ENCODE assay signal across 24 cellular contexts in genomic region chr4:176925962-176926361, GRCh38.
DNase-seq lines count a peak whose midpoint lies in the region; ATAC-seq, FAIRE-seq and TF ChIP-seq lines count a peak whose summit lies in the region.
"Had no signal": no experiment of that assay in that cellular context is flagged by ENCODE, and none has a peak within 500 bp of the region (broad histone marks: within the 10 kb centered on the region; RNA-seq: fewer than 3 reads in every experiment).

No MANE protein-coding gene starts in this region.

- H3K4me3 Mint-ChIP-seq in neural progenitor cell: no peak overlapping the region
- H3K4me3 Mint-ChIP-seq: B cell; CD4-positive, CD25-positive, alpha-beta regulatory T cell; CD8-positive, alpha-beta T cell; HFFc6 had no signal

- H3K4me1 ChIP-seq in SK-N-SH (ENCODE audit: control insufficient read depth in 1 of 2, insufficient read depth in 2 of 2, low read depth in 1 of 2, low read length in 1 of 2): peaks cover 0 to 20% of the 10 kb centered on the region in 2 experiments; a peak in 2 of 4 replicates
- peaks cover 21% of the 10 kb centered on the region for H3K4me1 ChIP-seq in HAP-1
- H3K4me1 ChIP-seq in neural progenitor cell: no peaks in the 10 kb centered on the region
- H3K4me1 ChIP-seq in kidney (ENCODE audit: control insufficient read depth in 1 of 2, insufficient read depth in 1 of 2, low read depth in 1 of 2, low read length in 2 of 2): no peaks in the 10 kb centered on the region
- H3K4me1 ChIP-seq: BLaER1, Caco-2 had no signal

- H3K4me2 ChIP-seq in SK-N-SH (no peak overlapping the region), neural progenitor cell (no peak overlapping the region)
- H3K4me2 ChIP-seq: BLaER1 had no signal

- POLR2A ChIA-PET in SK-N-SH (lab: Yijun Ruan, JAX): no interaction called here

- TF ChIP-seq EP300 in SK-N-SH (IDR thresholded peaks at IDR 0.05; ENCODE audit: borderline replicate concordance in 1 of 2, low read depth in 1 of 2, low read length in 1 of 2): no peak

- H3K9me3 ChIP-seq in SK-N-SH (no peaks in the 10 kb centered on the region), HAP-1 (no peaks in the 10 kb centered on the region), neural progenitor cell (ENCODE audit: low read depth) (no peaks in the 10 kb centered on the region), kidney (ENCODE audit: control insufficient read depth in 1 of 2, low read length in 2 of 2) (no peaks in the 10 kb centered on the region)
- H3K9me3 ChIP-seq: BLaER1, Caco-2 had no signal

- in situ Hi-C loops in HAP-1 (cut with MboI; ENCODE audit: low sequenced_read_pairs): no loop called here

- no peak overlapping the region for H3K27ac Mint-ChIP-seq in neural progenitor cell
- H3K27ac Mint-ChIP-seq: B cell; CD4-positive, CD25-positive, alpha-beta regulatory T cell; CD8-positive, alpha-beta T cell; HFFc6 had no signal

- peaks cover 0 to 4% of the 10 kb centered on the region in 2 experiments for H3K36me3 ChIP-seq in SK-N-SH (replicated peaks in 1 of 2; ENCODE audit: control insufficient read depth in 1 of 2, insufficient read depth in 2 of 2, low read length in 1 of 2)
- no peaks in the 10 kb centered on the region for H3K36me3 ChIP-seq in HAP-1 (replicated peaks)
- H3K36me3 ChIP-seq in neural progenitor cell: no peaks in the 10 kb centered on the region
- no peaks in the 10 kb centered on the region for H3K36me3 ChIP-seq in kidney (ENCODE audit: control insufficient read depth in 1 of 2, insufficient read depth in 2 of 2, low read length in 2 of 2)
- H3K36me3 ChIP-seq: BLaER1 had no signal

- CTCF ChIA-PET in SK-N-SH (lab: Yijun Ruan, JAX): no interaction called here

- no peak for DNase-seq in SK-N-SH
- peak; percentile 26 to 73 for DNase-seq in HAP-1 (ENCODE audit: low spot score in 2 of 2)
- peak; percentile 53 for DNase-seq in RKO (ENCODE audit: low spot score)
- peak; percentile 6 for DNase-seq in neural progenitor cell (ENCODE audit: low spot score)
- no peak for DNase-seq in inferior parietal cortex (ENCODE audit: extremely low spot score)
- no peak for DNase-seq in kidney
- DNase-seq: Caco-2; CD4-positive, CD25-positive, alpha-beta regulatory T cell; CD8-positive, alpha-beta T cell; DMS153; DND-41; GOT3; H7; HFFc6 had no signal

- H3K9me3 Mint-ChIP-seq in neural progenitor cell: no peaks in the 10 kb centered on the region
- H3K9me3 Mint-ChIP-seq: CD8-positive, alpha-beta T cell; HFFc6 had no signal

- no peak for ATAC-seq in SK-N-SH treated with all-trans-retinoic acid at 6 μM for 48 hours
- ATAC-seq in GM18498 (IDR thresholded peaks at IDR 0.05; ENCODE audit: unreplicated experiment): no peak
- ATAC-seq: CD8-positive, alpha-beta T cell had no signal

- intact Hi-C loops in kidney (cut with DNase I): no loop called here

- no peak for FAIRE-seq in kidney (lab: Jason Lieb, UNC)
- FAIRE-seq: A204.1, G401.6, GM12892, GM19239 had no signal

- H3K27me3 ChIP-seq in SK-N-SH (ENCODE audit: insufficient read depth) (no peaks in the 10 kb centered on the region), HAP-1 (ENCODE audit: low read depth) (no peaks in the 10 kb centered on the region), neural progenitor cell (no peaks in the 10 kb centered on the region)
- H3K27me3 ChIP-seq: BLaER1 had no signal

- H4K20me1 ChIP-seq in SK-N-SH (ENCODE audit: insufficient read depth) (no peaks in the 10 kb centered on the region), neural progenitor cell (ENCODE audit: low read depth) (no peaks in the 10 kb centered on the region)
- H4K20me1 ChIP-seq: BLaER1 had no signal

- TF ChIP-seq CTCF in SK-N-SH (IDR thresholded peaks at IDR 0.05): no peak
- TF ChIP-seq CTCF in neural progenitor cell (IDR thresholded peaks at IDR 0.05): no peak
- TF ChIP-seq CTCF in kidney (IDR thresholded peaks at IDR 0.05; ENCODE audit: borderline replicate concordance, extremely low read depth, insufficient read depth): no peak

- no peaks in the 10 kb centered on the region for H3K36me3 Mint-ChIP-seq in neural progenitor cell
- H3K36me3 Mint-ChIP-seq: CD4-positive, CD25-positive, alpha-beta regulatory T cell; CD8-positive, alpha-beta T cell had no signal

- H2AFZ ChIP-seq in SK-N-SH (ENCODE audit: low read depth) (0 out of 2 replicates have a peak overlapping the region, but pooled peaks have one; percentile 66), neural progenitor cell (replicated peaks) (no peak overlapping the region)

- peaks cover 3% of the 10 kb centered on the region for H3K4me1 Mint-ChIP-seq in neural progenitor cell
- H3K4me1 Mint-ChIP-seq: B cell; CD4-positive, CD25-positive, alpha-beta regulatory T cell had no signal

- H3K27me3 Mint-ChIP-seq in neural progenitor cell (ENCODE audit: insufficient read depth, low read depth): no peaks in the 10 kb centered on the region
- H3K27me3 Mint-ChIP-seq: B cell; CD4-positive, CD25-positive, alpha-beta regulatory T cell had no signal

- TF ChIP-seq RAD21 in SK-N-SH (IDR thresholded peaks at IDR 0.05; ENCODE audit: low read length): no peak

- H3K4me3 ChIP-seq in SK-N-SH (ENCODE audit: low read depth in 2 of 2, low read length in 1 of 2) (no peak overlapping the region), HAP-1 (no peak overlapping the region), neural progenitor cell (no peak overlapping the region), kidney (ENCODE audit: low read length in 2 of 2) (no peak overlapping the region)
- H3K4me3 ChIP-seq: BLaER1 had no signal

- peak overlapping the region; percentile 19; the same call in 1 of the 2 replicates for H3K9ac ChIP-seq in SK-N-SH
- H3K9ac ChIP-seq in neural progenitor cell: no peak overlapping the region
- no peak overlapping the region for H3K9ac ChIP-seq in kidney (ENCODE audit: low read length in 2 of 2)
- H3K9ac ChIP-seq: BLaER1 had no signal

- 66% methylated on average over 2 of the region's 2 CpGs for WGBS in SK-N-SH (ENCODE audit: low lambda C conversion rate)

- H3K79me2 ChIP-seq in SK-N-SH (ENCODE audit: insufficient read depth) (0 out of 2 replicates have a peak, but pooled peaks cover 6% of the 10 kb centered on the region), neural progenitor cell (ENCODE audit: low read depth) (no peaks in the 10 kb centered on the region)

- H3F3A ChIP-seq in SK-N-SH (replicated peaks; ENCODE audit: insufficient read depth) (peaks cover 54% of the 10 kb centered on the region), neural progenitor cell (ENCODE audit: low read depth) (no peaks in the 10 kb centered on the region)

- H3K27ac ChIP-seq in SK-N-SH (ENCODE audit: low read depth in 2 of 2, low read length in 1 of 2) (peak overlapping the region in 1 of 2 experiments; percentile 84; a peak in 3 of 4 replicates), neural progenitor cell (no peak overlapping the region), kidney (ENCODE audit: low read depth in 2 of 2, low read length in 2 of 2) (no peak overlapping the region)
- H3K27ac ChIP-seq: 22Rv1, BLaER1, C4-2B had no signal

- H3K9me2 ChIP-seq in SK-N-SH: no peaks in the 10 kb centered on the region

TF ChIP-seq in SK-N-SH, 30 proteins besides CTCF, POLR2A, EP300 and RAD21 (continues in another document):
- TF ChIP-seq, protein P1, sequence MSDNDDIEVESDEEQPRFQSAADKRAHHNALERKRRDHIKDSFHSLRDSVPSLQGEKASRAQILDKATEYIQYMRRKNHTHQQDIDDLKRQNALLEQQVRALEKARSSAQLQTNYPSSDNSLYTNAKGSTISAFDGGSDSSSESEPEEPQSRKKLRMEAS (IDR thresholded peaks at IDR 0.05; ENCODE audit: low read depth): no peak
- TF ChIP-seq GATA2 (CRISPR knock-in tag; IDR thresholded peaks at IDR 0.05): no peak
- TF ChIP-seq RXRA (IDR thresholded peaks at IDR 0.05; ENCODE audit: borderline replicate concordance, low read depth): no peak
- no peak for TF ChIP-seq TEAD4 (IDR thresholded peaks at IDR 0.05; ENCODE audit: borderline replicate concordance, insufficient read depth)
- no peak for TF ChIP-seq POLR2AphosphoS5 (IDR thresholded peaks at IDR 0.05; ENCODE audit: low read depth, low read length)
- TF ChIP-seq TCF12 (IDR thresholded peaks at IDR 0.05): no peak

TF ChIP-seq in SK-N-SH treated with all-trans-retinoic acid at 6 μM for 48 hours, 23 proteins besides CTCF, POLR2A, EP300 and RAD21 (continues in another document):
- TF ChIP-seq TOX (CRISPR knock-in tag; IDR thresholded peaks at IDR 0.05; ENCODE audit: borderline replicate concordance): no peak
- no peak for TF ChIP-seq SNAI2 (CRISPR knock-in tag; IDR thresholded peaks at IDR 0.05)
- no peak for TF ChIP-seq ISL1 (CRISPR knock-in tag; IDR thresholded peaks at IDR 0.05)
- TF ChIP-seq CSRNP3 (CRISPR knock-in tag; IDR thresholded peaks at IDR 0.05): no peak

Comparison
In these comparisons a context has a peak if more than half of its experiments do, and no peak if none do; other contexts are left out.
1. DNase-seq: peak in HAP-1 (2 of 2), RKO (single experiment) and neural progenitor cell (single experiment); none in SK-N-SH (single experiment), inferior parietal cortex (single experiment) and kidney (single experiment).